In the genomic region with DNA sequence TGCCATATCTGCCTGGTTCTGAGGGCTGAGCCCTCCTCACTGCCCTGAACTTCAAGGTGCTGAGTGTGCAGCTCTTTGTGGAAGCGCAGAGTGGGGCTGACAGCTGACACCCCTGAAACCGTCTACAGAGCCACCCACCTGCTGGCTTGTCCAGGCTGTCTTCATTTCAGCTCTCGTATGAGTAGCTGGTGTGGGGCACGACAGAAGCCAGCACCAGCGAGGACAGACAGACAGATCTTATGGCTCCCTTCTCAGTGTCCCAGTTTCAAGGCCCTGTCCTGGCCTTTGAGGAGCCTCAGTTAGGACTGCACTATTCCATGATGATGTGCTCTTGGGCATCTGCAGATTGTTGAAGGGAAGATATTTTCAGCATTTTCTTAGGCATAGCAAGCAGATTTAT, we compare ENCODE assay signal across 26 cellular contexts.
DNase-seq lines count a peak whose midpoint lies in the region; ATAC-seq and TF ChIP-seq lines count a peak whose summit lies in the region.
"Had no signal": no experiment of that assay in that cellular context is flagged by ENCODE, and none has a peak within 500 bp of the region (broad histone marks: within the 10 kb centered on the region; RNA-seq: fewer than 3 reads in every experiment).

No MANE protein-coding gene starts in this region.

- DNase-seq in stimulated activated naive CD8-positive, alpha-beta T cell treated with anti-CD3 and anti-CD28 coated beads, Interleukin-15, amount 100 ng/mL, for 72 hours = no peak
- DNase-seq in stimulated activated naive CD8-positive, alpha-beta T cell treated with anti-CD3 and anti-CD28 coated beads, Interleukin-15, Interleukin-2, amounts not matched to agents 100 U/mL and 50 U/mL, for 24 hours = no peak
- DNase-seq in mesendoderm (no peak), neural progenitor cell (ENCODE audit: low spot score) (no peak), hypothalamus (lab: John Stamatoyannopoulos, UW) (no peak), NCI-H82 (lab: John Stamatoyannopoulos, UW) (no peak)
- no peak for DNase-seq in stimulated activated effector memory CD8-positive, alpha-beta T cell treated with anti-CD3 and anti-CD28 coated beads, Interleukin-12 subunit alpha, Interleukin-12 subunit beta, amount 100 ng/mL, for 72 hours (ENCODE audit: low spot score in 2 of 2)
- DNase-seq: AML-193; Caco-2; Calu3; CD4-positive, alpha-beta T cell; CD8-positive, alpha-beta T cell; DMS 273 treated with DMSO at 0.1 percent for 48 hours; DMS153; DMS53; DMS79; DND-41; EL; GDM1 had no signal

- H3K27ac ChIP-seq in mesendoderm (ENCODE audit: low read depth, low read length) (no peak overlapping the region), neural progenitor cell (no peak overlapping the region)
- H3K27ac ChIP-seq: 22Rv1; A549; BLaER1 treated with 17β-estradiol and CSF1 and Interleukin-3, amounts not matched to agents 10 nM and 100 nM; C4-2B had no signal

- no peak overlapping the region for H3K18ac ChIP-seq in mesendoderm (ENCODE audit: low read length)

- H3K27me3 Mint-ChIP-seq in stimulated activated naive CD8-positive, alpha-beta T cell treated with anti-CD3 and anti-CD28 coated beads, Interleukin-15, amount 100 ng/mL, for 72 hours = no peaks in the 10 kb centered on the region
- H3K27me3 Mint-ChIP-seq in neural progenitor cell (ENCODE audit: insufficient read depth, low read depth) = peaks cover 3% of the 10 kb centered on the region
- H3K27me3 Mint-ChIP-seq: B cell; CD4-positive, alpha-beta T cell had no signal

- no peak overlapping the region for H3K4me3 Mint-ChIP-seq in stimulated activated naive CD8-positive, alpha-beta T cell treated with anti-CD3 and anti-CD28 coated beads, Interleukin-15, amount 100 ng/mL, for 72 hours
- peak overlapping the region; percentile 25 for H3K4me3 Mint-ChIP-seq in neural progenitor cell
- no peak overlapping the region for H3K4me3 Mint-ChIP-seq in stimulated activated effector memory CD8-positive, alpha-beta T cell treated with anti-CD3 and anti-CD28 coated beads, Interleukin-12 subunit alpha, Interleukin-12 subunit beta, amount 100 ng/mL, for 72 hours
- H3K4me3 Mint-ChIP-seq: B cell; CD4-positive, alpha-beta T cell; CD8-positive, alpha-beta T cell had no signal

- no peak overlapping the region for H2BK5ac ChIP-seq in mesendoderm (ENCODE audit: low read length)

- peaks cover 13% of the 10 kb centered on the region for H3K4me1 ChIP-seq in mesendoderm (ENCODE audit: control insufficient read depth, low read depth, low read length)
- H3K4me1 ChIP-seq in neural progenitor cell = peaks cover 57% of the 10 kb centered on the region
- H3K4me1 ChIP-seq: A549; BLaER1 treated with 17β-estradiol and CSF1 and Interleukin-3, amounts not matched to agents 10 nM and 100 nM; Caco-2 had no signal

- whole genome bisulfite sequencing in mesendoderm (ENCODE audit: extremely low coverage, insufficient coverage, low lambda C conversion rate) = no CpG with 5 or more reads among the region's 5 CpGs

- no peak overlapping the region for H3K4me3 ChIP-seq in mesendoderm (ENCODE audit: low read length)
- H3K4me3 ChIP-seq in neural progenitor cell = no peak overlapping the region
- H3K4me3 ChIP-seq: A549; BLaER1 treated with 17β-estradiol and CSF1 and Interleukin-3, amounts not matched to agents 10 nM and 100 nM; GM12878 had no signal

- no peaks in the 10 kb centered on the region for H3K27me3 ChIP-seq in mesendoderm (ENCODE audit: insufficient read depth, low read length, poor library complexity)
- H3K27me3 ChIP-seq in neural progenitor cell = no peaks in the 10 kb centered on the region
- H3K27me3 ChIP-seq: BLaER1 treated with 17β-estradiol and CSF1 and Interleukin-3, amounts not matched to agents 10 nM and 100 nM had no signal

- H3K4ac ChIP-seq in mesendoderm (ENCODE audit: low read depth, low read length) = no peak overlapping the region

- H3K36me3 ChIP-seq in mesendoderm (ENCODE audit: control insufficient read depth, insufficient read depth, low read length) (no peaks in the 10 kb centered on the region), neural progenitor cell (no peaks in the 10 kb centered on the region)
- H3K36me3 ChIP-seq: BLaER1 treated with 17β-estradiol and CSF1 and Interleukin-3, amounts not matched to agents 10 nM and 100 nM had no signal

- no peak for TF ChIP-seq CTCF in neural progenitor cell (IDR thresholded peaks at IDR 0.05)

- no peak overlapping the region for H4K5ac ChIP-seq in mesendoderm (ENCODE audit: low read length)

- no peaks in the 10 kb centered on the region for H3K36me3 Mint-ChIP-seq in neural progenitor cell
- H3K36me3 Mint-ChIP-seq in stimulated activated effector memory CD8-positive, alpha-beta T cell treated with anti-CD3 and anti-CD28 coated beads, Interleukin-12 subunit alpha, Interleukin-12 subunit beta, amount 100 ng/mL, for 72 hours = no peaks in the 10 kb centered on the region
- H3K36me3 Mint-ChIP-seq: CD8-positive, alpha-beta T cell had no signal

- no peak overlapping the region for H3K27ac Mint-ChIP-seq in stimulated activated naive CD8-positive, alpha-beta T cell treated with anti-CD3 and anti-CD28 coated beads, Interleukin-15, amount 100 ng/mL, for 72 hours
- H3K27ac Mint-ChIP-seq in neural progenitor cell = peak overlapping the region; percentile 37
- H3K27ac Mint-ChIP-seq in stimulated activated effector memory CD8-positive, alpha-beta T cell treated with anti-CD3 and anti-CD28 coated beads, Interleukin-12 subunit alpha, Interleukin-12 subunit beta, amount 100 ng/mL, for 72 hours = no peak overlapping the region
- H3K27ac Mint-ChIP-seq: B cell; CD4-positive, alpha-beta T cell; CD8-positive, alpha-beta T cell had no signal

- H3K79me1 ChIP-seq in mesendoderm (ENCODE audit: low read length) = no peaks in the 10 kb centered on the region

- H3K79me2 ChIP-seq in mesendoderm (ENCODE audit: control insufficient read depth, insufficient read depth, low read length) (no peaks in the 10 kb centered on the region), neural progenitor cell (ENCODE audit: low read depth) (no peaks in the 10 kb centered on the region)

- H3F3A ChIP-seq in neural progenitor cell (ENCODE audit: low read depth) = peaks cover 46% of the 10 kb centered on the region

- H2BK120ac ChIP-seq in mesendoderm (ENCODE audit: low read depth, low read length) = no peak overlapping the region

- no peaks in the 10 kb centered on the region for H3K9me3 ChIP-seq in neural progenitor cell (ENCODE audit: low read depth)
- H3K9me3 ChIP-seq: A549, Caco-2 had no signal

- H2AK5ac ChIP-seq in mesendoderm (ENCODE audit: low read length) = peak overlapping the region; percentile 14

- H3K4me2 ChIP-seq in mesendoderm (ENCODE audit: low read length) (no peak overlapping the region), neural progenitor cell (no peak overlapping the region)
- H3K4me2 ChIP-seq: A549; BLaER1 treated with 17β-estradiol and CSF1 and Interleukin-3, amounts not matched to agents 10 nM and 100 nM had no signal

- no peak overlapping the region for H4K8ac ChIP-seq in mesendoderm (ENCODE audit: low read depth, low read length)

- no peak overlapping the region for H3K9ac ChIP-seq in mesendoderm (ENCODE audit: low read length)
- no peak overlapping the region for H3K9ac ChIP-seq in neural progenitor cell
- H3K9ac ChIP-seq: BLaER1 treated with 17β-estradiol and CSF1 and Interleukin-3, amounts not matched to agents 10 nM and 100 nM had no signal

- no peak overlapping the region for H2AFZ ChIP-seq in neural progenitor cell (replicated peaks)

- H3K56ac ChIP-seq in mesendoderm (ENCODE audit: low read length) = no peak overlapping the region

- no peaks in the 10 kb centered on the region for H3K9me3 Mint-ChIP-seq in stimulated activated naive CD8-positive, alpha-beta T cell treated with anti-CD3 and anti-CD28 coated beads, Interleukin-15, amount 100 ng/mL, for 72 hours
- H3K9me3 Mint-ChIP-seq in neural progenitor cell = peaks cover 19% of the 10 kb centered on the region
- no peaks in the 10 kb centered on the region for H3K9me3 Mint-ChIP-seq in stimulated activated effector memory CD8-positive, alpha-beta T cell treated with anti-CD3 and anti-CD28 coated beads, Interleukin-12 subunit alpha, Interleukin-12 subunit beta, amount 100 ng/mL, for 72 hours
- H3K9me3 Mint-ChIP-seq: CD4-positive, alpha-beta T cell; CD8-positive, alpha-beta T cell had no signal

- no peak overlapping the region for H3K23ac ChIP-seq in mesendoderm (ENCODE audit: low read length)

- H3K4me1 Mint-ChIP-seq in stimulated activated naive CD8-positive, alpha-beta T cell treated with anti-CD3 and anti-CD28 coated beads, Interleukin-15, amount 100 ng/mL, for 72 hours = no peaks in the 10 kb centered on the region
- peaks cover 56% of the 10 kb centered on the region for H3K4me1 Mint-ChIP-seq in neural progenitor cell
- no peaks in the 10 kb centered on the region for H3K4me1 Mint-ChIP-seq in stimulated activated effector memory CD8-positive, alpha-beta T cell treated with anti-CD3 and anti-CD28 coated beads, Interleukin-12 subunit alpha, Interleukin-12 subunit beta, amount 100 ng/mL, for 72 hours
- H3K4me1 Mint-ChIP-seq: B cell had no signal

- H2BK15ac ChIP-seq in mesendoderm (replicated peaks; ENCODE audit: low read depth) = no peak overlapping the region

- peak; percentile 23 for ATAC-seq in stimulated activated naive CD8-positive, alpha-beta T cell treated with anti-CD3 and anti-CD28 coated beads, Interleukin-15, amount 100 ng/mL, for 72 hours
- no peak for ATAC-seq in stimulated activated naive CD8-positive, alpha-beta T cell treated with anti-CD3 and anti-CD28 coated beads, Interleukin-15, Interleukin-2, amounts not matched to agents 100 U/mL and 50 U/mL, for 24 hours
- peak; percentile 8 for ATAC-seq in stimulated activated effector memory CD8-positive, alpha-beta T cell treated with anti-CD3 and anti-CD28 coated beads, Interleukin-12 subunit alpha, Interleukin-12 subunit beta, amount 100 ng/mL, for 72 hours
- no peak for ATAC-seq in GM21528 (IDR thresholded peaks at IDR 0.05; ENCODE audit: low FRiP score, unreplicated experiment)
- ATAC-seq: A549; CD8-positive, alpha-beta T cell; GM12878 had no signal

- H4K20me1 ChIP-seq in neural progenitor cell (ENCODE audit: low read depth) = peaks cover 15% of the 10 kb centered on the region
- H4K20me1 ChIP-seq: BLaER1 treated with 17β-estradiol and CSF1 and Interleukin-3, amounts not matched to agents 10 nM and 100 nM had no signal

Comparison
In these comparisons a context has a peak if more than half of its experiments do, and no peak if none do; other contexts are left out.
1. ATAC-seq: peak in stimulated activated naive CD8-positive, alpha-beta T cell treated with anti-CD3 and anti-CD28 coated beads, Interleukin-15, amount 100 ng/mL, for 72 hours (single experiment) and stimulated activated effector memory CD8-positive, alpha-beta T cell treated with anti-CD3 and anti-CD28 coated beads, Interleukin-12 subunit alpha, Interleukin-12 subunit beta, amount 100 ng/mL, for 72 hours (single experiment); none in stimulated activated naive CD8-positive, alpha-beta T cell treated with anti-CD3 and anti-CD28 coated beads, Interleukin-15, Interleukin-2, amounts not matched to agents 100 U/mL and 50 U/mL, for 24 hours (single experiment) and GM21528 (single experiment).